9 cellular contexts compared by ENCODE assay signal in the genomic region with DNA sequence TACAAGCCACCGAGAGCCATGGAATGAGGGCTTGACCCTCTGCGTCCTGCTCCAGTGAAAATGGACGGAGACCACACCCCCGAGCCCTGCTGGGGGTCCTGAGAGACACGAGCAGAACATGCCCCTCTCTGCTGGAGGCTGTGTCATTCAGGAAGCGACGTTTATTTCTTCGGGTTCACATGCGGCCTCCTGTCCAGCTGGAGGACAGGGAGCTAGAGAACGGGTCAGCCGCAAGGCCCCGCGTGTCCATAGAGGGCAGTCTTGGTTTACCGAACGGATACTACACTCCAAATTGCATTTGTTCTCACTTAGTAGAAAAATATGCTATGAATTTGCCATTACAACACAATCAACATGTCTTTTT. TPM values are rescaled to one million over a fixed set of nuclear protein-coding genes. Genes with fewer than 3 reads are reported as not detected.
DNase-seq lines count a peak whose midpoint lies in the region; ATAC-seq, FAIRE-seq and TF ChIP-seq lines count a peak whose summit lies in the region.
"Had no signal": no experiment of that assay in that cellular context is flagged by ENCODE, and none has a peak within 500 bp of the region (broad histone marks: within the 10 kb centered on the region; RNA-seq: fewer than 3 reads in every experiment).

No MANE protein-coding gene starts in this region.

- CTCF ChIA-PET in Caco-2 (lab: Charles Lee), result interaction anchor here (1.0 kb wide), 3 partner anchors 9 to 36 kb away, joined by 3 to 4 read pairs (median 3); no protein-coding TSS in a partner anchor

- WGBS in lower leg skin, 2 donors, result 35 to 42% methylated on average over 14 to 15 of the region's 15 CpGs

- H3K27me3 ChIP-seq in Caco-2 (replicated peaks; ENCODE audit: control insufficient read depth, insufficient read depth, low read length), result no peaks in the 10 kb centered on the region; the same call in 1 of the 2 replicates
- H3K27me3 ChIP-seq in dorsolateral prefrontal cortex, result peaks cover 0 to 59% (median 14%) of the 10 kb centered on the region in 45 donors

- intact Hi-C loops in Caco-2 (cut with micrococcal nuclease; ENCODE audit: unreplicated experiment), result loop anchor here (10.0 kb wide), 1 partner anchor 251 kb away; no protein-coding TSS in a partner anchor
- intact Hi-C loops in dorsolateral prefrontal cortex (cut with DNase I), result loop anchor here in 1 of 2 donors (5.0 kb wide), 1 partner anchor 274 kb away; no protein-coding TSS in a partner anchor
- intact Hi-C loops in lower leg skin (cut with DNase I; ENCODE audit: low total_unique reads), result no loop called here

- H3K9me3 ChIP-seq in Caco-2, result no peaks in the 10 kb centered on the region

- BruUV-seq in Caco-2 (replicated peaks; lab: Mats Ljungman, UMichigan), result no TSS peak

- no peak overlapping the region for H3K4me3 Mint-ChIP-seq in Caco-2 (ENCODE audit: unreplicated experiment)
- H3K4me3 Mint-ChIP-seq: activated B cell treated with CpG ODN at 0.5 μM for 24 hours had no signal

- H3K27ac Mint-ChIP-seq in Caco-2 (ENCODE audit: unreplicated experiment), result no peak overlapping the region
- H3K27ac Mint-ChIP-seq: activated B cell treated with CpG ODN at 0.5 μM for 24 hours had no signal

- FAIRE-seq in urothelium cell line (lab: Jason Lieb, UNC), result no peak

- H3K4me3 ChIP-seq in Caco-2 (ENCODE audit: low read depth, low read length) (no peak overlapping the region), dorsolateral prefrontal cortex (no peak overlapping the region), lower leg skin (ENCODE audit: low read depth, poor library complexity, severe bottlenecking) (no peak overlapping the region)

- H3K36me3 ChIP-seq in Caco-2 (ENCODE audit: control insufficient read depth, insufficient read depth, low read length), result no peaks in the 10 kb centered on the region

- POLR2A ChIA-PET in Caco-2 (lab: Charles Lee), result no interaction called here

- H3K4me1 ChIP-seq in Caco-2, result no peaks in the 10 kb centered on the region

- H3K27me3 Mint-ChIP-seq in Caco-2 (ENCODE audit: insufficient read depth, unreplicated experiment), result peaks cover 11% of the 10 kb centered on the region

- no peaks in the 10 kb centered on the region for H3K4me1 Mint-ChIP-seq in Caco-2 (ENCODE audit: low read depth, unreplicated experiment)
- H3K4me1 Mint-ChIP-seq: activated B cell treated with CpG ODN at 0.5 μM for 24 hours had no signal

- ATAC-seq in GM21381 (IDR thresholded peaks at IDR 0.05; ENCODE audit: unreplicated experiment), result no peak

- no peaks in the 10 kb centered on the region for H3K9me3 Mint-ChIP-seq in Caco-2 (ENCODE audit: unreplicated experiment)

- TF ChIP-seq POLR2A in lower leg skin (IDR thresholded peaks at IDR 0.05), result no peak

- H3K27ac ChIP-seq in dorsolateral prefrontal cortex, result no peak overlapping the region

- DNase-seq in Caco-2 (peak; percentile 56 to 63), HCEC 1CT (peak; percentile 72), T-helper 9 cell (peak; percentile 17), dorsolateral prefrontal cortex (peak in 6 of 10 donors; percentile 2 to 41 (median 28)), lower leg skin (ENCODE audit: low spot score in 2 of 2) (peak; percentile 35 to 89), urothelium cell line (ENCODE audit: low spot score) (peak; percentile 67), NCI-H2029 treated with DMSO at 0.1 percent for 48 hours (lab: John Stamatoyannopoulos, UW) (no peak)
- DNase-seq: activated B cell treated with CpG ODN at 0.5 μM for 24 hours had no signal

- TF ChIP-seq CTCF in Caco-2 (IDR thresholded peaks at IDR 0.05; ENCODE audit: insufficient read depth in 1 of 2, low read depth in 1 of 2, low read length in 1 of 2, severe bottlenecking in 1 of 2, unreplicated experiment in 1 of 2), result peak; percentile 60 to 72
- TF ChIP-seq CTCF in dorsolateral prefrontal cortex (IDR thresholded peaks at IDR 0.05 in 54 of 56, conservative IDR thresholded peaks at IDR 0.05 in 2 of 56; ENCODE audit: low read depth in 1 of 56, partially characterized antibody in 56 of 56), result peak in 40 of 56 donors; percentile 10 to 56 (median 34)
- no peak for TF ChIP-seq CTCF in lower leg skin (IDR thresholded peaks at IDR 0.05)

- H3K36me3 Mint-ChIP-seq in Caco-2 (ENCODE audit: insufficient read depth, unreplicated experiment), result no peaks in the 10 kb centered on the region

RNA-seq across cellular contexts. Expression of gene MRPL36, which starts 36.1 kb away (rescaled TPM):
- total RNA-seq in Caco-2 (2022) (65.9 and 68.4 TPM in 2 replicates), dorsolateral prefrontal cortex (10 to 100 TPM; 20.6 to 47.0 (median 33.2) TPM), lower leg skin (10 to 100 TPM; 34.6 to 59.4 (median 42.6) TPM)

RNA-seq across cellular contexts. Expression of gene NDUFS6, which starts 37.7 kb away (rescaled TPM):
- total RNA-seq in Caco-2 (2022) (59.7 and 65.0 TPM in 2 replicates), dorsolateral prefrontal cortex (10 to 100 TPM; 14.4 to 41.9 (median 22.8) TPM), lower leg skin (10 to 100 TPM; 22.0 to 86.9 (median 49.7) TPM)

Comparison
In these comparisons a context has a peak if more than half of its experiments do, and no peak if none do; other contexts are left out.
1. CTCF ChIP-seq: peak in Caco-2 (2 of 2) and dorsolateral prefrontal cortex (40 of 56); none in lower leg skin (0 of 3).